22 cellular contexts compared by ENCODE assay signal in the genomic region with DNA sequence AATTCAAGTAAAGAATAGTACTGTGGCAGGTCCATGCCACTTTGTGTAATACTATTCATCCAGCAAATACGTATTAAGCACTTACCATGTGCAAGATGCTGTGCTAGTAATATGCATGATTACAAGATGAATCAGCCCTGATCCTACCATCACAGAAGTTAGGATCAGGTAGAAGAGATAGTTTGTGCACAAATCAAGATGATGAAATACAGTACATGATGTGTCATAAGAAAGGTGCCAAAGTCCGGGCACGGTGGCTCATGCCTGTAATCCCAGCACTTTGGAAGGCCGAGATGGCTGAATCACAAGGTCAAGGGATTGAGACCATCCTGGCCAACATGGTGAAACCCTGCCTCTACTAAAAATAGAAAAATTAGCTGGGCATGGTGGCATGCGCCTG.
A peak's percentile ranks its signal among the peaks of the same experiment; 100 is the strongest.
DNase-seq lines count a peak whose midpoint lies in the region; ATAC-seq and TF ChIP-seq lines count a peak whose summit lies in the region.
"Had no signal": no experiment of that assay in that cellular context is flagged by ENCODE, and none has a peak within 500 bp of the region (broad histone marks: within the 10 kb centered on the region; RNA-seq: fewer than 3 reads in every experiment).

No MANE protein-coding gene starts in this region.

- ATAC-seq in SK-N-SH treated with all-trans-retinoic acid at 6 μM for 48 hours (peak; percentile 71), HG03439 (IDR thresholded peaks at IDR 0.05; ENCODE audit: unreplicated experiment) (no peak), GM18873 (IDR thresholded peaks at IDR 0.05; ENCODE audit: low FRiP score, unreplicated experiment) (no peak)
- ATAC-seq: A549; activated CD8-positive, alpha-beta T cell treated with anti-CD3 and anti-CD28 coated beads, Interleukin-2, amount 10 ng/mL, durations not matched to agents 7 days and 5 days; naive thymus-derived CD4-positive, alpha-beta T cell had no signal

- in situ Hi-C loops in ACHN (cut with HindIII; ENCODE audit: low pct_ligation_motif_present, low pct_unique_long_range_greater_than_20kb, low sequenced_read_pairs) = no loop called here

- peak; percentile 19 for DNase-seq in ACHN
- DNase-seq in HK-2 (ENCODE audit: unreplicated experiment) = peak; percentile 26
- DNase-seq in glomerular visceral epithelial cell (ENCODE audit: extremely low spot score) = peak; percentile 46
- DNase-seq in COR-L47 (lab: John Stamatoyannopoulos, UW) = no peak
- no peak for DNase-seq in C1 segment of cervical spinal cord (lab: John Stamatoyannopoulos, UW)
- DNase-seq: activated B cell treated with CpG ODN at 0.5 μM for 24 hours; activated CD8-positive, alpha-beta T cell treated with anti-CD3 and anti-CD28 coated beads, Interleukin-2, amount 10 ng/mL, durations not matched to agents 7 days and 5 days; activated T-cell treated with anti-CD3 and anti-CD28 coated beads, Interleukin-2, amount 50 U/mL, for 72 hours; CD4-positive, CD25-positive, alpha-beta regulatory T cell; DMS153; foreskin melanocyte; mesenchymal stem cell; naive thymus-derived CD4-positive, alpha-beta T cell; NCI-H2171 treated with DMSO at 0.1 percent for 48 hours; NCI-H748 treated with DMSO at 0.1 percent for 48 hours; ovary; SJCRH30; upper lobe of left lung had no signal

TF ChIP-seq in SK-N-SH treated with all-trans-retinoic acid at 6 μM for 48 hours, 23 proteins besides CTCF, POLR2A, EP300 and RAD21:
- no peak for TF ChIP-seq TOX (CRISPR knock-in tag; IDR thresholded peaks at IDR 0.05; ENCODE audit: borderline replicate concordance)
- no peak for TF ChIP-seq ZC3H10 (CRISPR knock-in tag; IDR thresholded peaks at IDR 0.05)
- TF ChIP-seq, protein P1, sequence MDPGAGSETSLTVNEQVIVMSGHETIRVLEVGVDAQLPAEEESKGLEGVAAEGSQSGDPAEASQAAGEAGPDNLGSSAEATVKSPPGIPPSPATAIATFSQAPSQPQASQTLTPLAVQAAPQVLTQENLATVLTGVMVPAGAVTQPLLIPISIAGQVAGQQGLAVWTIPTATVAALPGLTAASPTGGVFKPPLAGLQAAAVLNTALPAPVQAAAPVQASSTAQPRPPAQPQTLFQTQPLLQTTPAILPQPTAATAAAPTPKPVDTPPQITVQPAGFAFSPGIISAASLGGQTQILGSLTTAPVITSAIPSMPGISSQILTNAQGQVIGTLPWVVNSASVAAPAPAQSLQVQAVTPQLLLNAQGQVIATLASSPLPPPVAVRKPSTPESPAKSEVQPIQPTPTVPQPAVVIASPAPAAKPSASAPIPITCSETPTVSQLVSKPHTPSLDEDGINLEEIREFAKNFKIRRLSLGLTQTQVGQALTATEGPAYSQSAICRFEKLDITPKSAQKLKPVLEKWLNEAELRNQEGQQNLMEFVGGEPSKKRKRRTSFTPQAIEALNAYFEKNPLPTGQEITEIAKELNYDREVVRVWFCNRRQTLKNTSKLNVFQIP (CRISPR knock-in tag; IDR thresholded peaks at IDR 0.05; ENCODE audit: borderline replicate concordance, low read depth) = no peak
- TF ChIP-seq SNAI2 (CRISPR knock-in tag; IDR thresholded peaks at IDR 0.05) = no peak
- no peak for TF ChIP-seq PPARA (CRISPR knock-in tag; IDR thresholded peaks at IDR 0.05; ENCODE audit: borderline replicate concordance)
- TF ChIP-seq ZFP3 (CRISPR knock-in tag; IDR thresholded peaks at IDR 0.05) = no peak
- no peak for TF ChIP-seq ISL1 (CRISPR knock-in tag; IDR thresholded peaks at IDR 0.05)
- no peak for TF ChIP-seq PATZ1 (CRISPR knock-in tag; IDR thresholded peaks at IDR 0.05; ENCODE audit: borderline replicate concordance)
- no peak for TF ChIP-seq GLIS3 (CRISPR knock-in tag; IDR thresholded peaks at IDR 0.05)
- TF ChIP-seq ZNF565 (CRISPR knock-in tag; conservative IDR thresholded peaks at IDR 0.05; ENCODE audit: low read depth) = no peak
- TF ChIP-seq ARNTL (CRISPR knock-in tag; IDR thresholded peaks at IDR 0.05; ENCODE audit: borderline replicate concordance, low read depth) = no peak
- TF ChIP-seq ZNF8 (CRISPR knock-in tag; IDR thresholded peaks at IDR 0.05) = no peak

Comparison
In these comparisons a context has a peak if more than half of its experiments do, and no peak if none do; other contexts are left out.
1. DNase-seq: peak in ACHN (single experiment), HK-2 (single experiment) and glomerular visceral epithelial cell (single experiment); none in COR-L47 (single experiment) and C1 segment of cervical spinal cord (0 of 14).